14 cellular contexts compared by ENCODE assay signal in the genomic region with DNA sequence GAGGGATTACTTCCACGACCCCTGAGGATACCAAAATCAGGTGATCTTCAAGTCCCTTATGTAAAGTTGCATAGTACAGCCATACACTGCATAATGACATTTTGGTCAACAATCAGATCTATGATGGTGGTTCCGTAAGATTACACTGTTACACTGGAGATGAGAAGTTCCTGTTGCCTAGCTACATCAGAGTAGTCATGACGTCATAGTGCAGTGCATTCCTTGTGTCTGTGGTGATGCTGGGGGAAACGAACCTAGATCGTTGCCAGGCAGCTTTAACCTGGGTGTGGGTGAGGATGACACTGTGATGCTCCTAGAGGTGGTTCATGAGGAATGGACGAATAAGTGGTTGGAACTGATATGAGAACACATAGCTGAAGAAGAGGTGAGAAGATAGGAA. TPM values are rescaled to one million over a fixed set of nuclear protein-coding genes. Genes with fewer than 3 reads are reported as not detected.
DNase-seq lines count a peak whose midpoint lies in the region; ATAC-seq and TF ChIP-seq lines count a peak whose summit lies in the region.
"Had no signal": no experiment of that assay in that cellular context is flagged by ENCODE, and none has a peak within 500 bp of the region (broad histone marks: within the 10 kb centered on the region; RNA-seq: fewer than 3 reads in every experiment).

No MANE protein-coding gene starts in this region.

- peak overlapping the region; percentile 11 for H3K27ac Mint-ChIP-seq in type B pancreatic cell
- no peak overlapping the region for H3K27ac Mint-ChIP-seq in activated T-cell treated with anti-CD3 and anti-CD28 coated beads, Interleukin-2, amount 50 U/mL, for 72 hours
- H3K27ac Mint-ChIP-seq: CD14-positive monocyte; CD8-positive, alpha-beta T cell; GM23338; H9 had no signal

- peaks cover 27% of the 10 kb centered on the region for H3K36me3 Mint-ChIP-seq in type B pancreatic cell
- peaks cover 11 to 17% of the 10 kb centered on the region in 2 donors for H3K36me3 Mint-ChIP-seq in activated T-cell treated with anti-CD3 and anti-CD28 coated beads, Interleukin-2, amount 50 U/mL, for 72 hours (ENCODE audit: insufficient read depth in 2 of 2)

- H3K4me1 Mint-ChIP-seq in type B pancreatic cell (ENCODE audit: unreplicated experiment): peaks cover 5% of the 10 kb centered on the region
- no peaks in the 10 kb centered on the region for H3K4me1 Mint-ChIP-seq in activated T-cell treated with anti-CD3 and anti-CD28 coated beads, Interleukin-2, amount 50 U/mL, for 72 hours (ENCODE audit: low read depth)
- H3K4me1 Mint-ChIP-seq: CD14-positive monocyte, GM23338 had no signal

- peaks cover 3% of the 10 kb centered on the region for H3K9me3 Mint-ChIP-seq in type B pancreatic cell
- H3K9me3 Mint-ChIP-seq in activated T-cell treated with anti-CD3 and anti-CD28 coated beads, Interleukin-2, amount 50 U/mL, for 72 hours: peaks cover 8 to 9% of the 10 kb centered on the region in 2 donors
- H3K9me3 Mint-ChIP-seq: CD8-positive, alpha-beta T cell had no signal

- no peak for ATAC-seq in activated T-cell treated with anti-CD3 and anti-CD28 coated beads, Interleukin-2, amount 50 U/mL, for 72 hours (replicated peaks in 1 of 2)
- ATAC-seq: CD8-positive, alpha-beta T cell; GM23338 had no signal

- H3K27me3 Mint-ChIP-seq in type B pancreatic cell: no peaks in the 10 kb centered on the region
- no peaks in the 10 kb centered on the region for H3K27me3 Mint-ChIP-seq in activated T-cell treated with anti-CD3 and anti-CD28 coated beads, Interleukin-2, amount 50 U/mL, for 72 hours (ENCODE audit: low read depth)

- DNase-seq in DMS53 (lab: John Stamatoyannopoulos, UW): peak; percentile 34
- DNase-seq in DMS53 treated with DMSO at 0.1 percent for 48 hours (lab: John Stamatoyannopoulos, UW; ENCODE audit: unreplicated experiment): no peak
- peak; percentile 26 for DNase-seq in RKO (ENCODE audit: low spot score)
- DNase-seq in iris pigment epithelial cell (ENCODE audit: low read depth): peak; percentile 8
- DNase-seq in type B pancreatic cell (ENCODE audit: extremely low spot score, unreplicated experiment): no peak
- DNase-seq in activated T-cell treated with anti-CD3 and anti-CD28 coated beads, Interleukin-2, amount 50 U/mL, for 72 hours: no peak
- DNase-seq in DMS153 treated with DMSO at 0.1 percent for 48 hours (lab: John Stamatoyannopoulos, UW; ENCODE audit: unreplicated experiment): no peak
- DNase-seq: CD8-positive, alpha-beta T cell; COR-L47; DMS153; H9 had no signal

- TF ChIP-seq CTCF in type B pancreatic cell (conservative IDR thresholded peaks at IDR 0.05): no peak

- H3K4me3 Mint-ChIP-seq in type B pancreatic cell: no peak overlapping the region
- no peak overlapping the region for H3K4me3 Mint-ChIP-seq in activated T-cell treated with anti-CD3 and anti-CD28 coated beads, Interleukin-2, amount 50 U/mL, for 72 hours
- H3K4me3 Mint-ChIP-seq: CD14-positive monocyte; CD8-positive, alpha-beta T cell; GM23338 had no signal

RNA-seq across cellular contexts. Expression of gene ZNF610, which starts 9.1 kb away (rescaled TPM):
- total RNA-seq in type B pancreatic cell (ENCODE audit: low replicate concordance): 15.5 and 18.0 TPM in 2 replicates
- 1 to 10 TPM; 2.3 to 3.7 TPM for total RNA-seq in activated T-cell treated with anti-CD3 and anti-CD28 coated beads, Interleukin-2, amount 50 U/mL, for 72 hours
- total RNA-seq: HT1080 had no signal

RNA-seq across cellular contexts. Expression of gene ZNF880, which starts 24.6 kb away (rescaled TPM):
- total RNA-seq in type B pancreatic cell (ENCODE audit: low replicate concordance): 25.7 and 29.6 TPM in 2 replicates
- total RNA-seq in activated T-cell treated with anti-CD3 and anti-CD28 coated beads, Interleukin-2, amount 50 U/mL, for 72 hours: 10 to 100 TPM; 11.9 to 12.8 TPM
- total RNA-seq: HT1080 had no signal

RNA-seq across cellular contexts. Expression of gene ZNF480, which starts 48.2 kb away (rescaled TPM):
- total RNA-seq in type B pancreatic cell (ENCODE audit: low replicate concordance): 16.8 and 26.2 TPM in 2 replicates
- total RNA-seq in activated T-cell treated with anti-CD3 and anti-CD28 coated beads, Interleukin-2, amount 50 U/mL, for 72 hours: 1 to 10 TPM; 5.6 to 10.0 TPM

RNA-seq across cellular contexts. Expression of gene ZNF528, which starts 52.5 kb away (rescaled TPM):
- total RNA-seq in type B pancreatic cell (ENCODE audit: low replicate concordance): 21.8 and 31.0 TPM in 2 replicates
- 10 to 100 TPM in 1 of 2 donors, 1 to 10 TPM in 1; 7.5 to 10.1 TPM for total RNA-seq in activated T-cell treated with anti-CD3 and anti-CD28 coated beads, Interleukin-2, amount 50 U/mL, for 72 hours

Comparison
In these comparisons a context has a peak if more than half of its experiments do, and no peak if none do; other contexts are left out.
1. DNase-seq: peak in DMS53 (single experiment), RKO (single experiment) and iris pigment epithelial cell (single experiment); none in DMS53 treated with DMSO at 0.1 percent for 48 hours (single experiment), type B pancreatic cell (single experiment), activated T-cell treated with anti-CD3 and anti-CD28 coated beads, Interleukin-2, amount 50 U/mL, for 72 hours (0 of 2) and DMS153 treated with DMSO at 0.1 percent for 48 hours (single experiment).